ENCODE assay signal across 1 cellular context in the genomic region with DNA sequence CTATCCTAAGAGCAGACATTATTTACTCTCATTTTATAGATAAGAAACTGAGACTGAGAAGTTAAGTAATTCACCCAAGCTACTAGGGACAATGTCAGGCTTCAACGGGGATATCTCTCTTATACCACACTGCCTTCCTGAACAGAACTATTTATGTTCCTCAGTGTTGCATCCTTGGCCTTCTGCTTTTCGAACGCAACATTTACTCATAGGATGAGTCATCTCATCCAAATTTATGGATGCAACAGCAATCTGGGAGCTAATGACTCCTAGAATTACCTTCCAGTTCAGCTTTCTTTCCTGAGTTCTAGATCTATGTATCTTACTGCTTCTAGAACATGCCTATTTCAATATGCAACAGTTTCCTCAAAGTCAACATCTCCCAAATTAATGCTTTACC.
TF ChIP-seq lines count a peak whose summit lies in the region.

No MANE protein-coding gene starts in this region.

TF ChIP-seq in HEK293, 187 proteins besides CTCF, POLR2A, EP300 and RAD21 (continued from another document):
- no peak for TF ChIP-seq TRIM28 (IDR thresholded peaks at IDR 0.05; ENCODE audit: borderline replicate concordance, low read length)
